In the genomic region with DNA sequence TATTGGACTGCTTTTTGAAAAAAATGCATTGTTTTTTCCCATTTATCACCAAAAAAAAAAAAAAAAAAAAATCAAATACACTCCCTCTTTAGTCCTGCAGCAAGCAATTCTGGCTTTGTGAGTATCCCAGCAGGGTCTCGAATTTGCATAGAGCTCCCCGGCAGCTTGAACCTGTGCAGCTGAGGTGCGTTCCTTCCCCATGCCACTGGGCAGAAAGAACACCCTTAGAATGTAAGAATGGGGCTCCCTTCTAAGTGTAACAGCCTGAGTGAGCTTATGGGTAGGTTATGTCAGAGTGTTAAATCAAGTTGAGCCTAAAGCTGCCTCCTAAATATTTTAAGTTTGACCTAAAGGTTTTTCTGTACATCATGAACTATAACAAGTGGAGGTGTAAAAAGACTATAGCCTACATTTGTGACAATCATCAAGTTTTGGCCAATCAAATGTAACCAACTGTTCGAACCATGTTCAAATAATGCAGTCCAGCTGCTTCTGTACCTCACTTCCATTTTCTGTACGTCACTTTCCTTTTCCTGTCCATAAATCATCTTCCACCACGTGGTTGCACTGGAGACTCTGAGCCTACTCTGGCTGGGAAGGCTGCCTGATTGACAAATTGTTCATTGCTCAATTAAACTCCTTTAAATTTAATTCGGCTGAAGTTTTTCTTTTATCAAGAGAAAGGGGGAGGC, we compare ENCODE assay signal across 1 cellular context.
TF ChIP-seq lines count a peak whose summit lies in the region.

No MANE protein-coding gene starts in this region.

TF ChIP-seq in H1, 55 proteins besides CTCF, POLR2A, EP300 and RAD21:
- no peak for TF ChIP-seq SRF (IDR thresholded peaks at IDR 0.05; ENCODE audit: low read depth, low read length)
- TF ChIP-seq, protein P1, sequence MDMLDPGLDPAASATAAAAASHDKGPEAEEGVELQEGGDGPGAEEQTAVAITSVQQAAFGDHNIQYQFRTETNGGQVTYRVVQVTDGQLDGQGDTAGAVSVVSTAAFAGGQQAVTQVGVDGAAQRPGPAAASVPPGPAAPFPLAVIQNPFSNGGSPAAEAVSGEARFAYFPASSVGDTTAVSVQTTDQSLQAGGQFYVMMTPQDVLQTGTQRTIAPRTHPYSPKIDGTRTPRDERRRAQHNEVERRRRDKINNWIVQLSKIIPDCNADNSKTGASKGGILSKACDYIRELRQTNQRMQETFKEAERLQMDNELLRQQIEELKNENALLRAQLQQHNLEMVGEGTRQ (IDR thresholded peaks at IDR 0.05; ENCODE audit: low read length) = no peak
- TF ChIP-seq GTF2F1 (IDR thresholded peaks at IDR 0.05; ENCODE audit: borderline replicate concordance, low read depth, low read length) = no peak
- no peak for TF ChIP-seq KDM5A (IDR thresholded peaks at IDR 0.05; ENCODE audit: low read length)
- TF ChIP-seq SUZ12 (IDR thresholded peaks at IDR 0.05; ENCODE audit: low read length) = no peak
- no peak for TF ChIP-seq TAF1 (IDR thresholded peaks at IDR 0.05; ENCODE audit: low read depth, low read length)
- TF ChIP-seq POU5F1 (IDR thresholded peaks at IDR 0.05; ENCODE audit: low read depth, low read length) = no peak
- TF ChIP-seq ZNF274 (IDR thresholded peaks at IDR 0.05; ENCODE audit: borderline replicate concordance, extremely low read depth, low read length) = no peak
- TF ChIP-seq POLR2AphosphoS5 (IDR thresholded peaks at IDR 0.05; ENCODE audit: low read depth, low read length) = no peak
